14 cellular contexts compared by ENCODE assay signal in the genomic region with DNA sequence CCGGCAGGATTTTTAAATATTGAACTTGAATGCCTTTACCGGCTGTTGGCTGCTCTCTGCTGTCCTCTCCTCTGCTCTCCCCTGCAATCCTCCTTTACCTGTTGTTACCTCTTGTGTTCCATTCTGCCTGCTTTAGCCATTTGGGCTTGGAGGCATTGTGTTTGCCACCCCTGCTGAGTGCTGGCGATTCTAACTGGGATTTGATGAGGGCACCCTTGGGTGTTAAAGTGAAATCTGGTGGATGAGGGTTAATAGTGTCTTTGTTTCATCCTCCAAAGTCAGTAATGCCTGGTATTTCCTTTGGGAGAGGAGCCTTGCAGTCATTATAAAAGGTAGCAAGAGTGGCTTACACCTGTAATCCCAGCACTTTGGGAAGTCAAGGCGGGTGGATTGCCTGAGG. TPM values are rescaled to one million over a fixed set of nuclear protein-coding genes. Genes with fewer than 3 reads are reported as not detected.
DNase-seq lines count a peak whose midpoint lies in the region; ATAC-seq and TF ChIP-seq lines count a peak whose summit lies in the region.
"Had no signal": no experiment of that assay in that cellular context is flagged by ENCODE, and none has a peak within 500 bp of the region (broad histone marks: within the 10 kb centered on the region; RNA-seq: fewer than 3 reads in every experiment).

No MANE protein-coding gene starts in this region.

- H3K9me3 Mint-ChIP-seq in activated naive CD8-positive, alpha-beta T cell (ENCODE audit: low read depth) = no peaks in the 10 kb centered on the region
- no peaks in the 10 kb centered on the region for H3K9me3 Mint-ChIP-seq in activated naive CD8-positive, alpha-beta T cell treated with anti-CD3 and anti-CD28 coated beads, Interleukin-2, amount 50 U/mL, for 24 hours
- H3K9me3 Mint-ChIP-seq in stimulated activated memory B cell treated with anti-CD40 and anti-IgM and Interleukin-4, amounts not matched to agents 10 μg/mL and 1 μg/mL and 100 μg/mL, for 72 hours = no peaks in the 10 kb centered on the region
- H3K9me3 Mint-ChIP-seq: T-helper 1 cell treated with Interleukin-12 subunit alpha and Interleukin-12 subunit beta and Interleukin-4 antibody, amounts not matched to agents 30 μg/mL and 1 μg/mL, for 36 hours had no signal

- no peaks in the 10 kb centered on the region for H3F3A ChIP-seq in PC-9 (ENCODE audit: insufficient read depth, low read depth)

- intact Hi-C loops in Panc1 (cut with micrococcal nuclease; ENCODE audit: unreplicated experiment) (no loop called here), PC-9 (cut with micrococcal nuclease; ENCODE audit: unreplicated experiment) (no loop called here)

- H3K4me1 Mint-ChIP-seq in activated naive CD8-positive, alpha-beta T cell (ENCODE audit: low read depth) = peaks cover 67% of the 10 kb centered on the region
- peaks cover 61% of the 10 kb centered on the region for H3K4me1 Mint-ChIP-seq in activated naive CD8-positive, alpha-beta T cell treated with anti-CD3 and anti-CD28 coated beads, Interleukin-2, amount 50 U/mL, for 24 hours
- H3K4me1 Mint-ChIP-seq in stimulated activated memory B cell treated with anti-CD40 and anti-IgM and Interleukin-4, amounts not matched to agents 10 μg/mL and 1 μg/mL and 100 μg/mL, for 72 hours = peaks cover 74% of the 10 kb centered on the region

- H4K20me1 ChIP-seq in fibroblast of lung (ENCODE audit: control insufficient read depth, extremely low read depth, insufficient read depth, low read length) = no peaks in the 10 kb centered on the region
- peaks cover 100% of the 10 kb centered on the region for H4K20me1 ChIP-seq in hepatocyte (ENCODE audit: insufficient read depth, poor library complexity, severe bottlenecking)
- H4K20me1 ChIP-seq in PC-9 (ENCODE audit: insufficient read depth) = peaks cover 60% of the 10 kb centered on the region

- H3K4me3 ChIP-seq in Panc1 (ENCODE audit: low read depth in 2 of 2, low read length in 2 of 2) (no peak overlapping the region), fibroblast of lung (replicated peaks in 1 of 4; ENCODE audit: control extremely low read depth in 1 of 4, insufficient read depth in 1 of 4, low read depth in 3 of 4, low read length in 4 of 4) (no peak overlapping the region), hepatocyte (no peak overlapping the region), H7 (ENCODE audit: insufficient read depth, low read depth, low read length) (no peak overlapping the region), PC-9 (no peak overlapping the region)
- H3K4me3 ChIP-seq: left lung, stomach had no signal

- H3K79me2 ChIP-seq in fibroblast of lung (ENCODE audit: control insufficient read depth, insufficient read depth, low read length) (peaks cover 94% of the 10 kb centered on the region), hepatocyte (peaks cover 100% of the 10 kb centered on the region), PC-9 (ENCODE audit: low read depth) (peaks cover 97% of the 10 kb centered on the region)

- TF ChIP-seq CTCF in Panc1 (IDR thresholded peaks at IDR 0.05) (no peak), fibroblast of lung (conservative IDR thresholded peaks at IDR 0.05 in 1 of 2, IDR thresholded peaks at IDR 0.05 in 1 of 2; ENCODE audit: low read depth in 1 of 2, low read length in 2 of 2) (no peak), hepatocyte (IDR thresholded peaks at IDR 0.05; ENCODE audit: poor library complexity) (no peak), PC-9 (conservative IDR thresholded peaks at IDR 0.05) (no peak)

- DNase-seq in activated naive CD8-positive, alpha-beta T cell treated with anti-CD3 and anti-CD28 coated beads, Interleukin-2, amount 50 U/mL, for 24 hours = no peak
- DNase-seq in Panc1 (ENCODE audit: low read depth, low spot score) (no peak), fibroblast of lung (ENCODE audit: low read depth in 2 of 2) (no peak), hepatocyte (ENCODE audit: low spot score) (no peak), H7 (no peak), PC-9 (no peak)
- DNase-seq: activated CD8-positive, alpha-beta memory T cell treated with anti-CD3 and anti-CD28 coated beads, Interleukin-2, amount 50 U/mL, for 48 hours; effector CD4-positive, alpha-beta T cell; left lung; SHP77; stomach had no signal

- H3K4me1 ChIP-seq in Panc1 (ENCODE audit: control insufficient read depth, insufficient read depth, low read length) (peaks cover 66% of the 10 kb centered on the region), fibroblast of lung (ENCODE audit: control insufficient read depth, extremely low read depth, insufficient read depth, low read length) (peaks cover 23% of the 10 kb centered on the region), hepatocyte (ENCODE audit: insufficient read depth) (peaks cover 38% of the 10 kb centered on the region), PC-9 (replicated peaks; ENCODE audit: insufficient read depth) (no peaks in the 10 kb centered on the region)

- in situ Hi-C loops in Panc1 (cut with HindIII; ENCODE audit: low pct_unique_long_range_greater_than_20kb, low sequenced_read_pairs) = no loop called here

- H3K27me3 ChIP-seq in Panc1 (ENCODE audit: control insufficient read depth, insufficient read depth, low read length) = no peaks in the 10 kb centered on the region
- no peaks in the 10 kb centered on the region for H3K27me3 ChIP-seq in fibroblast of lung (ENCODE audit: control insufficient read depth, insufficient read depth, low read length)
- no peaks in the 10 kb centered on the region for H3K27me3 ChIP-seq in hepatocyte
- no peaks in the 10 kb centered on the region for H3K27me3 ChIP-seq in H7 (ENCODE audit: control insufficient read depth, insufficient read depth, low read length)
- no peaks in the 10 kb centered on the region for H3K27me3 ChIP-seq in PC-9 (ENCODE audit: insufficient read depth, low read depth)
- H3K27me3 ChIP-seq: left lung, stomach had no signal

- no peak overlapping the region for H3K9ac ChIP-seq in fibroblast of lung (ENCODE audit: insufficient read depth, low read length)

- H3K4me3 Mint-ChIP-seq in activated naive CD8-positive, alpha-beta T cell = peak overlapping the region; percentile 49
- H3K4me3 Mint-ChIP-seq in activated naive CD8-positive, alpha-beta T cell treated with anti-CD3 and anti-CD28 coated beads, Interleukin-2, amount 50 U/mL, for 24 hours = no peak overlapping the region
- H3K4me3 Mint-ChIP-seq in stimulated activated memory B cell treated with anti-CD40 and anti-IgM and Interleukin-4, amounts not matched to agents 10 μg/mL and 1 μg/mL and 100 μg/mL, for 72 hours = no peak overlapping the region
- H3K4me3 Mint-ChIP-seq: T-helper 1 cell treated with Interleukin-12 subunit alpha and Interleukin-12 subunit beta and Interleukin-4 antibody, amounts not matched to agents 30 μg/mL and 1 μg/mL, for 36 hours had no signal

- H3K27ac ChIP-seq in Panc1 (ENCODE audit: low read length) (peak overlapping the region; percentile 80), fibroblast of lung (ENCODE audit: insufficient read depth, low read length) (peak overlapping the region; percentile 31), hepatocyte (no peak overlapping the region), PC-9 (no peak overlapping the region)

- H3K36me3 ChIP-seq in Panc1 (ENCODE audit: control insufficient read depth, insufficient read depth, low read length) (no peaks in the 10 kb centered on the region), fibroblast of lung (ENCODE audit: control insufficient read depth, insufficient read depth, low read length) (no peaks in the 10 kb centered on the region), hepatocyte (replicated peaks; ENCODE audit: insufficient read depth, low read depth) (no peaks in the 10 kb centered on the region), H7 (replicated peaks; ENCODE audit: control insufficient read depth, insufficient read depth, low read length) (peaks cover 1% of the 10 kb centered on the region; the same call in 1 of the 2 replicates), PC-9 (ENCODE audit: low read depth) (no peaks in the 10 kb centered on the region)
- H3K36me3 ChIP-seq: left lung had no signal

- H3K4me2 ChIP-seq in fibroblast of lung (ENCODE audit: extremely low read depth, insufficient read depth, low read length) = no peak overlapping the region
- no peak overlapping the region for H3K4me2 ChIP-seq in hepatocyte
- H3K4me2 ChIP-seq in PC-9 = no peak overlapping the region

- no peak overlapping the region for H2AFZ ChIP-seq in fibroblast of lung (ENCODE audit: low read length)
- H2AFZ ChIP-seq in hepatocyte = no peak overlapping the region
- no peak overlapping the region for H2AFZ ChIP-seq in PC-9

- CTCF ChIA-PET in Panc1 (lab: Charles Lee) = interaction anchor here (0.7 kb wide), 1 partner anchor 295 kb away, joined by 12 read pairs; no protein-coding TSS in a partner anchor
- CTCF ChIA-PET in PC-9 (lab: Charles Lee) = no interaction called here

- no peaks in the 10 kb centered on the region for H3K27me3 Mint-ChIP-seq in activated naive CD8-positive, alpha-beta T cell
- no peaks in the 10 kb centered on the region for H3K27me3 Mint-ChIP-seq in activated naive CD8-positive, alpha-beta T cell treated with anti-CD3 and anti-CD28 coated beads, Interleukin-2, amount 50 U/mL, for 24 hours
- H3K27me3 Mint-ChIP-seq in stimulated activated memory B cell treated with anti-CD40 and anti-IgM and Interleukin-4, amounts not matched to agents 10 μg/mL and 1 μg/mL and 100 μg/mL, for 72 hours = no peaks in the 10 kb centered on the region

- H3K9me3 ChIP-seq in Panc1 (ENCODE audit: control insufficient read depth, insufficient read depth, low read depth, low read length) = no peaks in the 10 kb centered on the region
- no peaks in the 10 kb centered on the region for H3K9me3 ChIP-seq in fibroblast of lung (ENCODE audit: control insufficient read depth, insufficient read depth, low read depth, low read length)
- H3K9me3 ChIP-seq in hepatocyte (ENCODE audit: low read depth) = no peaks in the 10 kb centered on the region
- no peaks in the 10 kb centered on the region for H3K9me3 ChIP-seq in PC-9 (ENCODE audit: insufficient read depth, low read depth)
- H3K9me3 ChIP-seq: left lung, stomach had no signal

- 81% methylated on average over 4 of the region's 4 CpGs for WGBS in hepatocyte (ENCODE audit: low lambda C conversion rate, missing lambda C conversion rate)

- peak overlapping the region; percentile 64 for H3K27ac Mint-ChIP-seq in activated naive CD8-positive, alpha-beta T cell
- no peak overlapping the region for H3K27ac Mint-ChIP-seq in activated naive CD8-positive, alpha-beta T cell treated with anti-CD3 and anti-CD28 coated beads, Interleukin-2, amount 50 U/mL, for 24 hours
- peak overlapping the region; percentile 31 for H3K27ac Mint-ChIP-seq in stimulated activated memory B cell treated with anti-CD40 and anti-IgM and Interleukin-4, amounts not matched to agents 10 μg/mL and 1 μg/mL and 100 μg/mL, for 72 hours
- H3K27ac Mint-ChIP-seq: T-helper 1 cell treated with Interleukin-12 subunit alpha and Interleukin-12 subunit beta and Interleukin-4 antibody, amounts not matched to agents 30 μg/mL and 1 μg/mL, for 36 hours had no signal

- H3K9me2 ChIP-seq in hepatocyte (replicated peaks; ENCODE audit: insufficient read depth) (no peaks in the 10 kb centered on the region), PC-9 (ENCODE audit: insufficient read depth) (no peaks in the 10 kb centered on the region)

- BruUV-seq in Panc1 (replicated peaks; lab: Mats Ljungman, UMichigan) = no TSS peak
- no TSS peak for BruUV-seq in PC-9 (replicated peaks; lab: Mats Ljungman, UMichigan)

- ATAC-seq in activated naive CD8-positive, alpha-beta T cell treated with anti-CD3 and anti-CD28 coated beads, Interleukin-2, amount 50 U/mL, for 24 hours = no peak
- no peak for ATAC-seq in Panc1
- no peak for ATAC-seq in stimulated activated memory B cell treated with anti-CD40 and anti-IgM and Interleukin-4, amounts not matched to agents 10 μg/mL and 1 μg/mL and 100 μg/mL, for 72 hours
- ATAC-seq: left lung had no signal

- POLR2A ChIA-PET in Panc1 (lab: Charles Lee) = no interaction called here
- POLR2A ChIA-PET in PC-9 (lab: Charles Lee; ENCODE audit: unreplicated experiment) = no interaction called here

- H3K36me3 Mint-ChIP-seq in activated naive CD8-positive, alpha-beta T cell = no peaks in the 10 kb centered on the region
- peaks cover 25% of the 10 kb centered on the region for H3K36me3 Mint-ChIP-seq in activated naive CD8-positive, alpha-beta T cell treated with anti-CD3 and anti-CD28 coated beads, Interleukin-2, amount 50 U/mL, for 24 hours (ENCODE audit: low read depth)
- peaks cover 37% of the 10 kb centered on the region for H3K36me3 Mint-ChIP-seq in stimulated activated memory B cell treated with anti-CD40 and anti-IgM and Interleukin-4, amounts not matched to agents 10 μg/mL and 1 μg/mL and 100 μg/mL, for 72 hours

RNA-seq across cellular contexts. Expression of gene SZRD1, which starts 9.9 kb away (rescaled TPM):
- 175 TPM for total RNA-seq in Panc1 (2021; ENCODE audit: unreplicated experiment)
- 176 TPM for polyA plus RNA-seq in Panc1 (2012; ENCODE audit: insufficient read length)
- 20.8 and 30.1 TPM in 2 replicates for total RNA-seq in fibroblast of lung
- polyA plus RNA-seq in fibroblast of lung = 95.1 and 151 TPM in 2 replicates
- polyA plus RNA-seq in fibroblast of lung (2012) = 110 and 146 TPM in 2 replicates
- polyA minus RNA-seq in fibroblast of lung (ENCODE audit: low replicate concordance) = 156 and 193 TPM in 2 replicates
- total RNA-seq in hepatocyte = 72.1 and 80.5 TPM in 2 replicates
- 46.8 and 63.0 TPM in 2 replicates for polyA plus RNA-seq in hepatocyte
- 111 and 124 TPM in 2 replicates for total RNA-seq in H7 (2014; rRNA removed; shearing (Covaris generic))
- 104 and 114 TPM in 2 replicates for total RNA-seq in PC-9 (2021)

RNA-seq across cellular contexts. Expression of gene FBXO42, which starts 24.7 kb away (rescaled TPM):
- total RNA-seq in Panc1 (2021; ENCODE audit: unreplicated experiment) (25.7 TPM), fibroblast of lung (10.4 and 10.5 TPM in 2 replicates), hepatocyte (19.5 and 19.9 TPM in 2 replicates), PC-9 (2021) (13.0 and 15.3 TPM in 2 replicates)
- polyA plus RNA-seq in Panc1 (2012; ENCODE audit: insufficient read length) = 14.2 TPM
- polyA plus RNA-seq in fibroblast of lung (13.5 and 14.4 TPM in 2 replicates), hepatocyte (21.1 and 22.1 TPM in 2 replicates)
- 10.0 and 11.2 TPM in 2 replicates for polyA plus RNA-seq in fibroblast of lung (2012)
- 16.0 and 22.3 TPM in 2 replicates for polyA minus RNA-seq in fibroblast of lung (ENCODE audit: low replicate concordance)
- 38.9 and 40.4 TPM in 2 replicates for total RNA-seq in H7 (2014; rRNA removed; shearing (Covaris generic))

Comparison
In these comparisons a context has a peak if more than half of its experiments do, and no peak if none do; other contexts are left out.
1. H3K27ac ChIP-seq: peak in Panc1 (single experiment) and fibroblast of lung (single experiment); none in hepatocyte (single experiment) and PC-9 (single experiment).